Comparison of ENCODE assay signal across 32 cellular contexts in genomic region chr13:29819157-29819556, GRCh38.
"Had no signal": no experiment of that assay in that cellular context is flagged by ENCODE, and none has a peak within 500 bp of the region (broad histone marks: within the 10 kb centered on the region; RNA-seq: fewer than 3 reads in every experiment).

No MANE protein-coding gene starts in this region.

- H3K36me3 Mint-ChIP-seq: natural killer cell; stimulated activated effector memory CD8-positive, alpha-beta T cell treated with anti-CD3 and anti-CD28 coated beads, Interleukin-12 subunit alpha, Interleukin-12 subunit beta, amount 100 ng/mL, for 72 hours had no signal

- DNase-seq: activated CD4-positive, alpha-beta T cell treated with anti-CD3 and anti-CD28 coated beads for 48 hours; activated CD4-positive, alpha-beta T cell treated with anti-CD3 and anti-CD28 coated beads, Interleukin-2, amount 50 U/mL, for 48 hours; activated CD8-positive, alpha-beta memory T cell treated with anti-CD3 and anti-CD28 coated beads for 24 hours; activated effector memory CD4-positive, alpha-beta T cell treated with anti-CD3 and anti-CD28 coated beads, Interleukin-2, amount 50 U/mL, for 16 hours; activated naive CD4-positive, alpha-beta T cell treated with anti-CD3 and anti-CD28 coated beads for 36 hours; activated naive CD8-positive, alpha-beta T cell treated with anti-CD3 and anti-CD28 coated beads for 36 hours; activated T-cell treated with anti-CD3 and anti-CD28 coated beads, Interleukin-2, amount 50 U/mL, for 1 hour; adrenal gland; aorta; body of pancreas; dermis blood vessel endothelial cell; effector CD4-positive, alpha-beta T cell; foreskin keratinocyte; heart left ventricle; lower lobe of right lung; mesenchymal stem cell; natural killer cell; retina; stimulated activated CD4-positive, alpha-beta T cell treated with anti-CD3 and anti-CD28 coated beads, Interleukin-12 subunit alpha, Interleukin-12 subunit beta, amount 100 ng/mL, for 4 hours; stimulated activated CD4-positive, alpha-beta T cell treated with anti-CD3 and anti-CD28 coated beads, Interleukin-4, amount 100 ng/mL, for 24 hours; tibial artery; upper lobe of right lung had no signal

- H3K27me3 Mint-ChIP-seq: activated naive CD8-positive, alpha-beta T cell treated with anti-CD3 and anti-CD28 coated beads for 36 hours; progenitor cell of endocrine pancreas had no signal

- H3K27ac Mint-ChIP-seq: activated naive CD4-positive, alpha-beta T cell treated with anti-CD3 and anti-CD28 coated beads for 36 hours; activated naive CD8-positive, alpha-beta T cell treated with anti-CD3 and anti-CD28 coated beads for 36 hours; activated T-helper 1 cell treated with anti-CD3 and anti-CD28 coated beads, Interleukin-12 subunit alpha, Interleukin-12 subunit beta, Interleukin-2, Interleukin-4 antibody, amounts not matched to agents 30 ng/mL and 10 ng/mL and 1 ng/mL, durations not matched to agents 14 hours and 24 hours and 36 hours; progenitor cell of endocrine pancreas; stimulated activated effector memory CD8-positive, alpha-beta T cell treated with anti-CD3 and anti-CD28 coated beads, Interleukin-12 subunit alpha, Interleukin-12 subunit beta, amount 100 ng/mL, for 72 hours had no signal

- H3K9me3 ChIP-seq: adrenal gland, body of pancreas, esophagus muscularis mucosa, lower lobe of right lung, suprapubic skin, tibial artery, upper lobe of right lung had no signal

- H3K9me3 Mint-ChIP-seq: activated T-helper 1 cell treated with anti-CD3 and anti-CD28 coated beads, Interleukin-12 subunit alpha, Interleukin-12 subunit beta, Interleukin-2, Interleukin-4 antibody, amounts not matched to agents 30 ng/mL and 10 ng/mL and 1 ng/mL, durations not matched to agents 14 hours and 24 hours and 36 hours; natural killer cell; stimulated activated effector memory CD8-positive, alpha-beta T cell treated with anti-CD3 and anti-CD28 coated beads, Interleukin-12 subunit alpha, Interleukin-12 subunit beta, amount 100 ng/mL, for 72 hours had no signal

- ATAC-seq: activated CD4-positive, CD25-positive, alpha-beta regulatory T cell treated with anti-CD3 and anti-CD28 coated beads, Interleukin-2, amount 50 U/mL, for 24 hours; body of pancreas; foreskin keratinocyte; heart left ventricle; left lobe of liver; lower lobe of right lung; natural killer cell; sciatic nerve; stimulated activated effector memory CD8-positive, alpha-beta T cell treated with anti-CD3 and anti-CD28 coated beads, Interleukin-12 subunit alpha, Interleukin-12 subunit beta, amount 100 ng/mL, for 72 hours; upper lobe of right lung had no signal

- H3K4me3 ChIP-seq: adrenal gland, body of pancreas, esophagus muscularis mucosa, heart left ventricle, lower lobe of right lung, skin epidermis, suprapubic skin, tibial artery, upper lobe of right lung had no signal

- H3K27me3 ChIP-seq: adrenal gland, body of pancreas, esophagus muscularis mucosa, foreskin keratinocyte, heart left ventricle, suprapubic skin, tibial artery, upper lobe of right lung had no signal

- H3K4me3 Mint-ChIP-seq: activated naive CD4-positive, alpha-beta T cell treated with anti-CD3 and anti-CD28 coated beads for 36 hours; activated naive CD8-positive, alpha-beta T cell treated with anti-CD3 and anti-CD28 coated beads for 36 hours; activated T-helper 1 cell treated with anti-CD3 and anti-CD28 coated beads, Interleukin-12 subunit alpha, Interleukin-12 subunit beta, Interleukin-2, Interleukin-4 antibody, amounts not matched to agents 30 ng/mL and 10 ng/mL and 1 ng/mL, durations not matched to agents 14 hours and 24 hours and 36 hours; natural killer cell; stimulated activated effector memory CD8-positive, alpha-beta T cell treated with anti-CD3 and anti-CD28 coated beads, Interleukin-12 subunit alpha, Interleukin-12 subunit beta, amount 100 ng/mL, for 72 hours had no signal

- H3K27ac ChIP-seq: adrenal gland, esophagus muscularis mucosa, foreskin keratinocyte, heart left ventricle, lower lobe of right lung, skin epidermis, suprapubic skin, tibial artery, upper lobe of right lung, VCaP had no signal

- H3K36me3 ChIP-seq: adrenal gland, esophagus muscularis mucosa, heart left ventricle, lower lobe of right lung, suprapubic skin, tibial artery, upper lobe of right lung had no signal
